Comparison of ENCODE assay signal across 31 cellular contexts in genomic region chr5:127979475-127979874, GRCh38.
"Had no signal": no experiment of that assay in that cellular context is flagged by ENCODE, and none has a peak within 500 bp of the region (broad histone marks: within the 10 kb centered on the region; RNA-seq: fewer than 3 reads in every experiment).

No MANE protein-coding gene starts in this region.

- H3K36me3 ChIP-seq: adrenal gland, ascending aorta, breast epithelium, cardiac muscle cell, colonic mucosa, esophagus squamous epithelium, gastroesophageal sphincter, WERI-Rb-1 had no signal

- H3K4me1 ChIP-seq: adrenal gland, ascending aorta, breast epithelium, colonic mucosa, esophagus squamous epithelium had no signal

- H3K27me3 ChIP-seq: adrenal gland, ascending aorta, breast epithelium, cardiac muscle cell, colonic mucosa, esophagus squamous epithelium, gastroesophageal sphincter, heart right ventricle had no signal

- H3K27ac ChIP-seq: adrenal gland, ascending aorta, breast epithelium, cardiac muscle cell, colonic mucosa, epithelial cell of prostate, esophagus squamous epithelium, gastroesophageal sphincter, heart right ventricle, WERI-Rb-1 had no signal

- DNase-seq: activated B cell treated with CpG ODN at 0.5 μM for 24 hours; activated CD4-positive, alpha-beta T cell treated with anti-CD3 and anti-CD28 coated beads for 48 hours; activated CD4-positive, alpha-beta T cell treated with anti-CD3 and anti-CD28 coated beads, Interleukin-2, amount 50 U/mL, for 1 hour; activated CD4-positive, alpha-beta T cell treated with anti-CD3 and anti-CD28 coated beads, Interleukin-2, amount 50 U/mL, for 48 hours; activated CD8-positive, alpha-beta memory T cell treated with anti-CD3 and anti-CD28 coated beads, Interleukin-2, amount 10 ng/mL, durations not matched to agents 7 days and 5 days; activated CD8-positive, alpha-beta memory T cell treated with anti-CD3 and anti-CD28 coated beads, Interleukin-2, amount 50 U/mL, for 4 hours; activated CD8-positive, alpha-beta T cell treated with anti-CD3 and anti-CD28 coated beads, Interleukin-2, amount 10 ng/mL, durations not matched to agents 7 days and 5 days; activated effector memory CD4-positive, alpha-beta T cell treated with anti-CD3 and anti-CD28 coated beads, Interleukin-2, amount 50 U/mL, for 16 hours; activated naive CD4-positive, alpha-beta T cell treated with anti-CD3 and anti-CD28 coated beads for 36 hours; activated naive CD8-positive, alpha-beta T cell treated with anti-CD3 and anti-CD28 coated beads for 36 hours; activated naive CD8-positive, alpha-beta T cell treated with anti-CD3 and anti-CD28 coated beads, Interleukin-2, amount 50 U/mL, for 24 hours; activated T-cell treated with anti-CD3 and anti-CD28 coated beads, Interleukin-2, amount 50 U/mL, for 1 hour; activated T-cell treated with anti-CD3 and anti-CD28 coated beads, Interleukin-2, amount 50 U/mL, for 48 hours; adrenal gland; amygdala; central memory CD4-positive, alpha-beta T cell; cerebellar nuclear complex; colonic mucosa; effector CD8-positive, alpha-beta T cell; esophagus squamous epithelium; foreskin melanocyte; heart right ventricle; T-helper 17 cell; T1000; WERI-Rb-1 had no signal

- H3K4me3 ChIP-seq: adrenal gland, ascending aorta, breast epithelium, cardiac muscle cell, colonic mucosa, esophagus squamous epithelium, gastroesophageal sphincter, heart right ventricle had no signal

- H3K9me3 ChIP-seq: adrenal gland, ascending aorta, breast epithelium, colonic mucosa, esophagus squamous epithelium, gastroesophageal sphincter, heart right ventricle had no signal

- ATAC-seq: activated CD4-positive, CD25-positive, alpha-beta regulatory T cell treated with anti-CD3 and anti-CD28 coated beads, Interleukin-2, amount 50 U/mL, for 24 hours; activated CD8-positive, alpha-beta memory T cell treated with anti-CD3 and anti-CD28 coated beads, Interleukin-2, amount 10 ng/mL, durations not matched to agents 7 days and 5 days; activated CD8-positive, alpha-beta T cell treated with anti-CD3 and anti-CD28 coated beads, Interleukin-2, amount 10 ng/mL, durations not matched to agents 7 days and 5 days; activated naive CD8-positive, alpha-beta T cell treated with anti-CD3 and anti-CD28 coated beads, Interleukin-2, amount 50 U/mL, for 24 hours; gastroesophageal sphincter; heart right ventricle; T-helper 17 cell had no signal
